ENCODE assay signal across 17 cellular contexts in the genomic region with DNA sequence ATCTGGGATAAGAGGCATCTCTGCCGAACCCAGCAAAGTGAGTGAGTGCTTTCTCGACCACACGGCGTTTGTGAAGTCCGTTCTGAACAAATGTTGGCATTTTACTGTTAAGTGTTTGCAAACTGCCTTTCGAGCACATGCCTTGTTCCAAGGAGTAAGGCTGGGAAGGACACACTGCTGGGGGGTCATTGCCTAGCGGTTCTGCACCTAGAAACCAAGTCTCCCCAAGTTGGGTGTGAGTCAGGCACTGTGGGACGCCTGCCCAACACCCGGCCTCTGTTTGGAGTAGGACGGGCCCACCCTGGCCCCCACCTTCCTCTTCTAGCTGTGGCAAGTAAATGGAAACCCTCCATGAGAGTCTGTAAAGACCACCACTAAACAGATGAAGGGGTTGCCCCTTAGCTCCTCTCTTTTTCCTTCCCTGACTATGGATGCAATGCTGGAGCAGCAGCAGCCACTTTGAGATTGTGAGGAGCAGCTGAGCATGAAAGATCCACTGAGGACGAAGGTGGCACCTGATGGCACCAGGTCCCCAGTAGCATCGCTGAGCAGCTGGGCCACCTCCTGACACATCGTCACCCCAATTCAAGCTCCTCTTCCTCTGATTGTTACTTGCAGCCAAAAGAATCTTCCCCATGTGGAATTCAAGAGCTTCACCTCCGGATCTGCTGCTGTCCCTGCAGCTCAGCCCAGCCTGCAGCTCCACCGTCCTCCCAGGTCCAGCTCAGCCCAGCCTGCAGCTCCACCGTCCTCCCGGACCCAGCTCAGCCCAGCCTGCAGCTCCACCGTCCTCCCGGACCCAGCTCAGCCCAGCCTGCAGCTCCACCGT.
"Had no signal": no experiment of that assay in that cellular context is flagged by ENCODE, and none has a peak within 500 bp of the region (broad histone marks: within the 10 kb centered on the region; RNA-seq: fewer than 3 reads in every experiment).

No MANE protein-coding gene starts in this region.

- H3K27ac ChIP-seq: epithelial cell of prostate, esophagus squamous epithelium, gastroesophageal sphincter, right atrium auricular region, stomach, thoracic aorta, transverse colon had no signal

- H3K36me3 ChIP-seq: esophagus squamous epithelium, gastroesophageal sphincter, right atrium auricular region, stomach, thoracic aorta, transverse colon had no signal

- H3K4me3 ChIP-seq: dorsolateral prefrontal cortex, esophagus squamous epithelium, gastroesophageal sphincter, right atrium auricular region, stomach, thoracic aorta, transverse colon had no signal

- DNase-seq: cortex of kidney; effector CD8-positive, alpha-beta T cell; esophagus squamous epithelium; foreskin fibroblast; glutamatergic neuron; left cardiac atrium; mammary epithelial cell; small intestine; stimulated activated CD4-positive, alpha-beta T cell treated with anti-CD3 and anti-CD28 coated beads, Interleukin-12 subunit alpha, Interleukin-12 subunit beta, amount 100 ng/mL, for 4 hours; stimulated activated naive CD4-positive, alpha-beta T cell; stomach; transverse colon had no signal

- ATAC-seq: gastroesophageal sphincter, left cardiac atrium had no signal

- H3K9me3 ChIP-seq: right atrium auricular region, thoracic aorta, transverse colon had no signal
